ENCODE assay signal across 8 cellular contexts in the genomic region with DNA sequence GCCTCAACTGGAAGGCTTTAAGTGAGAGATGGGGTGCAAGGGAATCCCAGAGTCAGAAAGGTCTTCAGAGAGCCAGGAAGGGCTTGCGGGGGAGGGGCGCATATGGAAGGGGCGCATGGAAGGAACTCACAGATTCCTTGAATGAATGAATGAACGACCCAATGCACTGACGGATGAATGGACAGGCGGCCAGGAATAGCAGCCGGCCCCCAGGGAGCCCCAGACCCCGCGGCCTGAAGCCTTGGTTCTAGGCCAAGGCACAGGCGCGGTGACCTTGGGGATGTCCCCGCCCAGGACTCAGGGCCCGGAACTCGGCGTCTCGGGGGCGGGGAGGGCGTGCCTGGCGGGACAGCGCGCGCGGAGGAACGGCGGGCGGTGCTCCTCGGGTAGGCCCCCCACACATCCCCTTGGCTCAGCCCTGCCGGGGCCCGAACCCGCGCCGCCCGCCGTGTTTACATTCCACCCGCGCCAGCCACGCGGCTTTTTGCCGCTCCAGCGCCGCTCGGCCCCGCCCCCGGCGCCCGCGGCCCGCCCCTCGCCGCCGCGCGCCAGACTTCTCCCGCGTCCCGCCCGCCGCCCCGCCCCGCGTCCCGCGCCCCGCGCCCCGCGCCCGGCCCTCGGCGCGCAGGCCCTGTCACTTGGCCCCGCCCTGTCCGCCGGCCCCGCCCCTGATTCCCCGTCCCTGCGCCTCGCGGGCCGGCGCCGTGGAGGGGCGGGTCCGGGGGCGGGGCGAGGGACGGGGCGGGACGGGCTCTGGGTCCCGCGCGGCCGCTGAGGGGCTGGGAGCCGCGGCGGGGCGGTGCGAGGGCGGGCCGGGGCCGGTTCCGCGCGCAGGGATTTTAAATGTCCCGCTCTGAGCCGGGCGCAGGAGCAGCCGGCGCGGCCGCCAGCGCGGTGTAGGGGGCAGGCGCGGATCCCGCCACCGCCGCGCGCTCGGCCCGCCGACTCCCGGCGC. TPM values are rescaled to one million over a fixed set of nuclear protein-coding genes. Genes with fewer than 3 reads are reported as not detected.
A peak's percentile ranks its signal among the peaks of the same experiment; 100 is the strongest.
DNase-seq lines count a peak whose midpoint lies in the region; TF ChIP-seq lines count a peak whose summit lies in the region.

A gene (plus strand): TSS at position 867 of the 955 bp plus-strand sequence. CDS start 565 bp downstream, outside the sequence.

- H3K27ac ChIP-seq in SU-DHL-6 (ENCODE audit: low read depth, low read length) = peak within 1 kb of the TSS; percentile 35
- H3K27ac ChIP-seq in cardiac muscle cell = peak within 1 kb of the TSS; percentile 53
- H3K27ac ChIP-seq in trophoblast cell (ENCODE audit: low read depth, low read length) = peak within 1 kb of the TSS; percentile 20
- peak within 1 kb of the TSS in 3 of 4 donors; percentile 63 to 71 (median 71) for H3K27ac ChIP-seq in tibial nerve

- H3K9me3 Mint-ChIP-seq in activated naive CD8-positive, alpha-beta T cell treated with anti-CD3 and anti-CD28 coated beads for 36 hours = no peaks in the 10 kb centered on the region

- H3K9me3 ChIP-seq in SU-DHL-6 (ENCODE audit: insufficient read depth, low read length) (no peaks in the 10 kb centered on the region), cardiac muscle cell (ENCODE audit: low read depth) (no peaks in the 10 kb centered on the region), trophoblast cell (ENCODE audit: insufficient read depth, low read depth, low read length) (no peaks in the 10 kb centered on the region), tibial nerve (no peaks in the 10 kb centered on the region)

- no peak for TF ChIP-seq EP300 in tibial nerve (IDR thresholded peaks at IDR 0.05)

- H3K4me1 ChIP-seq in cardiac muscle cell (ENCODE audit: low read depth) (no peaks in the 10 kb centered on the region), trophoblast cell (ENCODE audit: control insufficient read depth in 1 of 2, insufficient read depth in 2 of 2, low read length in 2 of 2) (peaks cover 4 to 9% of the 10 kb centered on the region in 2 experiments), tibial nerve (peaks cover 0 to 19% (median 4%) of the 10 kb centered on the region in 4 donors)

- peaks cover 17% of the 10 kb centered on the region for H3F3A ChIP-seq in SU-DHL-6 (ENCODE audit: insufficient read depth)

- H3K36me3 ChIP-seq in SU-DHL-6 (ENCODE audit: low read length) (0 out of 2 replicates have a peak, but pooled peaks cover 3% of the 10 kb centered on the region), cardiac muscle cell (no peaks in the 10 kb centered on the region), trophoblast cell (ENCODE audit: control insufficient read depth in 1 of 2, insufficient read depth in 2 of 2, low read length in 2 of 2) (peaks cover 3 to 4% of the 10 kb centered on the region in 2 experiments), tibial nerve (no peaks in the 10 kb centered on the region)

- H3K14ac ChIP-seq in trophoblast cell (ENCODE audit: low read length) = peak within 1 kb of the TSS; percentile 93

- no peak within 1 kb of the TSS for H3K23ac ChIP-seq in trophoblast cell (ENCODE audit: low read length)

- no peaks in the 10 kb centered on the region for H3K79me2 ChIP-seq in SU-DHL-6 (ENCODE audit: insufficient read depth, low read length)
- H3K79me2 ChIP-seq in trophoblast cell (ENCODE audit: control insufficient read depth, insufficient read depth, low read length, poor library complexity) = peaks cover 8% of the 10 kb centered on the region

- no peaks in the 10 kb centered on the region for H3K27me3 Mint-ChIP-seq in activated naive CD8-positive, alpha-beta T cell treated with anti-CD3 and anti-CD28 coated beads for 36 hours

- H4K8ac ChIP-seq in trophoblast cell (ENCODE audit: low read depth, low read length) = peak within 1 kb of the TSS; percentile 94

- POLR2A ChIA-PET in GM10248 (lab: Yijun Ruan, JAX) = no interaction called here

- peak within 1 kb of the TSS; percentile 84 for H4K91ac ChIP-seq in trophoblast cell (ENCODE audit: low read depth, low read length)

- CTCF ChIA-PET in GM10248 (lab: Yijun Ruan, JAX) = interaction anchor here (1.3 kb wide), 1 partner anchor 63 kb away, joined by 3 read pairs; no protein-coding TSS in a partner anchor

- H3K18ac ChIP-seq in trophoblast cell (ENCODE audit: low read length) = peak within 1 kb of the TSS; percentile 88

- H3K4me3 ChIP-seq in HFF-Myc (replicated peaks; ENCODE audit: low read depth, low read length) (peak within 1 kb of the TSS; percentile 45), NB4 (ENCODE audit: low read depth, low read length) (peak within 1 kb of the TSS; percentile 57), SU-DHL-6 (ENCODE audit: insufficient read depth, low read length, poor library complexity, severe bottlenecking) (peak within 1 kb of the TSS; percentile 67), cardiac muscle cell (peak within 1 kb of the TSS; percentile 70), trophoblast cell (ENCODE audit: low read depth, low read length) (peak within 1 kb of the TSS; percentile 81), tibial nerve (peak within 1 kb of the TSS; percentile 50 to 61 (median 59))

- peak within 1 kb of the TSS; percentile 50 for H2BK5ac ChIP-seq in trophoblast cell (ENCODE audit: low read depth, low read length, poor library complexity)

- peak within 1 kb of the TSS; percentile 87 for H4K12ac ChIP-seq in trophoblast cell (ENCODE audit: low read depth, low read length)

- peaks cover 8% of the 10 kb centered on the region for H3K79me1 ChIP-seq in trophoblast cell (ENCODE audit: low read length)

- H3K4me3 Mint-ChIP-seq in activated naive CD8-positive, alpha-beta T cell treated with anti-CD3 and anti-CD28 coated beads for 36 hours = peak within 1 kb of the TSS; percentile 85

- peak within 1 kb of the TSS; percentile 53 for H2AK5ac ChIP-seq in trophoblast cell (ENCODE audit: low read length)

- TF ChIP-seq POLR2A in NB4 (IDR thresholded peaks at IDR 0.05; ENCODE audit: extremely low read depth, insufficient read length) (peak; percentile 46), tibial nerve (IDR thresholded peaks at IDR 0.05) (no peak)

- H2BK120ac ChIP-seq in trophoblast cell (ENCODE audit: insufficient read depth, low read length, poor library complexity) = peak within 1 kb of the TSS; percentile 88

- H3K9me2 ChIP-seq in SU-DHL-6 (replicated peaks; ENCODE audit: insufficient read depth, low read length) = no peaks in the 10 kb centered on the region

- peak within 1 kb of the TSS; percentile 30 for H2BK12ac ChIP-seq in trophoblast cell (ENCODE audit: low read length)

- H3K4me2 ChIP-seq in SU-DHL-6 (ENCODE audit: low read depth, low read length, poor library complexity, severe bottlenecking) = peak within 1 kb of the TSS; percentile 81
- peak within 1 kb of the TSS; percentile 83 for H3K4me2 ChIP-seq in trophoblast cell (ENCODE audit: low read length)

- peaks cover 16% of the 10 kb centered on the region for H3K36me3 Mint-ChIP-seq in activated naive CD8-positive, alpha-beta T cell treated with anti-CD3 and anti-CD28 coated beads for 36 hours

- H3K9ac ChIP-seq in SU-DHL-6 (ENCODE audit: low read length) (peak within 1 kb of the TSS; percentile 68), trophoblast cell (ENCODE audit: low read length) (peak within 1 kb of the TSS; percentile 28)

- WGBS in trophoblast cell (ENCODE audit: extremely low coverage, insufficient coverage, insufficient read length) = no CpG with 5 or more reads among the region's 125 CpGs
- WGBS in tibial nerve, 2 donors = 3 to 7% methylated on average over 9 to 50 of the region's 125 CpGs

- peak within 1 kb of the TSS; percentile 44 for H3K4ac ChIP-seq in trophoblast cell (ENCODE audit: low read depth, low read length)

- H2AFZ ChIP-seq in SU-DHL-6 (ENCODE audit: low read depth, low read length, severe bottlenecking) (peak within 1 kb of the TSS; percentile 82), trophoblast cell (ENCODE audit: insufficient read depth, low read length, poor library complexity) (peak within 1 kb of the TSS; percentile 98)

- no peaks in the 10 kb centered on the region for H4K20me1 ChIP-seq in SU-DHL-6 (ENCODE audit: low read depth, low read length)

- H3K27ac Mint-ChIP-seq in activated naive CD8-positive, alpha-beta T cell treated with anti-CD3 and anti-CD28 coated beads for 36 hours = peak within 1 kb of the TSS; percentile 94

- TF ChIP-seq CTCF in GM10248 (IDR thresholded peaks at IDR 0.05; ENCODE audit: control extremely low read depth, extremely low read depth, low read depth, missing control alignments) = no peak
- no peak for TF ChIP-seq CTCF in HFF-Myc (IDR thresholded peaks at IDR 0.05; ENCODE audit: low read depth, low read length, missing control alignments)
- TF ChIP-seq CTCF in NB4 (IDR thresholded peaks at IDR 0.05; ENCODE audit: low read depth, low read length) = no peak
- no peak for TF ChIP-seq CTCF in SU-DHL-6 (IDR thresholded peaks at IDR 0.05; ENCODE audit: insufficient read depth, low read length, poor library complexity, severe bottlenecking)
- no peak for TF ChIP-seq CTCF in cardiac muscle cell (IDR thresholded peaks at IDR 0.05; ENCODE audit: low read depth, low read length)
- no peak for TF ChIP-seq CTCF in tibial nerve (IDR thresholded peaks at IDR 0.05)

- H3K4me1 Mint-ChIP-seq in activated naive CD8-positive, alpha-beta T cell treated with anti-CD3 and anti-CD28 coated beads for 36 hours = peaks cover 21% of the 10 kb centered on the region

- DNase-seq in GM10248 (ENCODE audit: extremely low spot score) (peak; percentile 97), HFF-Myc (ENCODE audit: extremely low read depth, low read depth) (no peak), NB4 (ENCODE audit: low read depth) (peak; percentile 83), cardiac muscle cell (ENCODE audit: low read depth in 1 of 2, low spot score in 1 of 2) (peak; percentile 93 to 94), trophoblast cell (peak; percentile 81 to 93), tibial nerve (ENCODE audit: low spot score in 2 of 2) (peak; percentile 88 to 91)
- peak; percentile 95 for DNase-seq in activated naive CD8-positive, alpha-beta T cell treated with anti-CD3 and anti-CD28 coated beads for 36 hours

- H3K27me3 ChIP-seq in SU-DHL-6 (ENCODE audit: low read length) (no peaks in the 10 kb centered on the region), cardiac muscle cell (no peaks in the 10 kb centered on the region), trophoblast cell (ENCODE audit: insufficient read depth, low read length) (no peaks in the 10 kb centered on the region), tibial nerve (no peaks in the 10 kb centered on the region)

RNA-seq across cellular contexts. Expression of the gene that starts here (rescaled TPM):
- total RNA-seq in activated naive CD8-positive, alpha-beta T cell treated with anti-CD3 and anti-CD28 coated beads for 36 hours = 10 to 100 TPM; 36.9 to 38.4 TPM
- total RNA-seq in cardiac muscle cell (11.7 and 15.9 TPM in 2 replicates), tibial nerve (1 to 10 TPM in 3 of 4 donors, under 1 TPM in 1; 0.60 to 4.9 (median 3.8) TPM)
- polyA plus RNA-seq in cardiac muscle cell = 17.1 and 21.8 TPM in 2 replicates
- polyA plus RNA-seq in trophoblast cell (2013) = 402 and 418 TPM in 2 replicates

Comparison
In these comparisons a context has a peak if more than half of its experiments do, and no peak if none do; other contexts are left out.
1. H3K27ac ChIP-seq: peak in every context shown above with its lines; median percentile 71 in tibial nerve; 53 in cardiac muscle cell; 35 in SU-DHL-6; 20 in trophoblast cell.